ENCODE assay signal across 8 cellular contexts in the genomic region with DNA sequence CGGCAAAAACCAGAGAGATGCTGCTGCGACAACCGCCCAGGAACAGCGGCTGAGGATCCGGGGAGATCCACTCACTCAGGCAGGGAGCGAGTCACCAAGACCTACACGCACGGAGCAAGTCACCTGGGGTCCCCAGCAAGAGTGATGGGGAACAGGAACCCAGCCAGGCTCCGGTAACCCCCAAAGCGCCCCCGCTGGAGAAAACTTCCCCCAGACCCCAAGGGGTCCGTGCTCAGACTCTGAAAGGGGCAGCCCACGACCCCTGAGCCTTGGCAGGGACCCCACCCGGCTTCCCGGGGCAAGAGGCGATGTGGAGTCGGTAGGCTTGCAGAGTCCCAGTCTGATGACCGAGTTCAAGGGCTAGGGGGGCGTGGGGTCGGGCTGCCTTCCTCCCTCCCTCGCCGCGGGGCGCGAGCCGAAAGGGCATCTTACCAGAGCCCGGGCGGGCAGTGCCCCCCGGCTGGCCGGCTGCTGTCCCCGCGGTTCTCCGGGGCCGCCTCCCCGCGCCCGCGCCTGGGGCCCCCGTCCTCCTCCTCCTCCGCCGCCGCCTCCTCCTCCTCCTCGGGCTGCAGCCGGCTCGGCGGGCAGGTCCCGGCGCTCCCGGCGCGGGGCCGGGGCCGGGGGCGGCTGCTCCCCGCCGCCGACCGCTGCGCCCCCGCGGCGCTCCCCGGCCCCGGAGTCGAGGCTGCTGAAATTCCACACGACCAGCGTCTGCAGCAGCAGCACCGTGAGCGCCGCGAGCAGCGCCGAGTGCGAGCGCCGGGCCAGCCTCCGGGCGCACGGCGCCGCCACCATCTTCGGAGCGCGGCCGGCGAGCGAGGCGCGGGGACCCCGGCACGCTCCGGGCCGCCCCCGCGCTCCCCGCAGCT. TPM values are rescaled to one million over a fixed set of nuclear protein-coding genes. Genes with fewer than 3 reads are reported as not detected.
DNase-seq lines count a peak whose midpoint lies in the region; ATAC-seq, FAIRE-seq and TF ChIP-seq lines count a peak whose summit lies in the region.

No MANE protein-coding gene starts in this region.

- no peak for FAIRE-seq in K562 (lab: Jason Lieb, UNC)

- H3K4me2 ChIP-seq in K562 (ENCODE audit: insufficient read depth, low read length): no peak overlapping the region

- in situ Hi-C loops in K562 (cut with MboI): no loop called here

- H3K9me3 ChIP-seq in SJSA1 (replicated peaks) (no peaks in the 10 kb centered on the region), K562 (replicated peaks; ENCODE audit: control insufficient read depth, insufficient read depth, low read depth, low read length) (no peaks in the 10 kb centered on the region)

- H3K27me3 ChIP-seq in SJSA1 (replicated peaks) (no peaks in the 10 kb centered on the region), K562 (ENCODE audit: control insufficient read depth in 2 of 2, insufficient read depth in 2 of 2, low read length in 2 of 2) (peaks cover 41 to 67% of the 10 kb centered on the region in 2 experiments)

- no peak for TF ChIP-seq CTCF in K562 (IDR thresholded peaks at IDR 0.05 in 2 of 3, conservative IDR thresholded peaks at IDR 0.05 in 1 of 3; ENCODE audit: insufficient read depth in 2 of 3, low read depth in 1 of 3, low read length in 3 of 3)

- no peak overlapping the region for H2AFZ ChIP-seq in K562 (ENCODE audit: low read depth, low read length)

- peak; percentile 37 for DNase-seq in EH (ENCODE audit: low read depth)
- DNase-seq in SJSA1 (ENCODE audit: low read depth in 1 of 2, low spot score in 2 of 2): peak in 1 of 2 experiments; percentile 21
- DNase-seq in K562 (ENCODE audit: extremely low read depth in 1 of 4, low spot score in 3 of 4): peak in 2 of 4 experiments; percentile 37 to 50
- peak; percentile 66 for DNase-seq in left kidney (ENCODE audit: low read depth, low spot score)
- DNase-seq in stimulated activated naive CD4-positive, alpha-beta T cell (lab: John Stamatoyannopoulos, UW): peak in 4 of 6 experiments; percentile 15 to 67 (median 50)
- no peak for DNase-seq in MV-4-11 (lab: John Stamatoyannopoulos, UW)
- no peak for DNase-seq in COLO829 (ENCODE audit: low spot score)

- 16% methylated on average over 25 of the region's 96 CpGs for WGBS in K562 (ENCODE audit: insufficient coverage, low coverage, missing lambda C conversion rate)

- ATAC-seq in K562 (no peak), GM19397 (IDR thresholded peaks at IDR 0.05; ENCODE audit: unreplicated experiment) (no peak)

- CTCF ChIA-PET in K562 (lab: Yijun Ruan, JAX; ENCODE audit: low intra/inter-chr PET ratio): no interaction called here

- no peak for TF ChIP-seq RAD21 in K562 (CRISPR knock-in tag; conservative IDR thresholded peaks at IDR 0.05 in 1 of 2, IDR thresholded peaks at IDR 0.05 in 1 of 2)

- H3K36me3 ChIP-seq in SJSA1 (no peaks in the 10 kb centered on the region; the same call in 1 of the 2 replicates), K562 (ENCODE audit: control insufficient read depth, insufficient read depth, low read length) (no peaks in the 10 kb centered on the region)

- TF ChIP-seq POLR2A in K562 (conservative IDR thresholded peaks at IDR 0.05): no peak

- H4K20me1 ChIP-seq in K562 (replicated peaks; ENCODE audit: control insufficient read depth, insufficient read depth, low read length): peaks cover 16% of the 10 kb centered on the region

- BruUV-seq in K562 (replicated peaks; lab: Mats Ljungman, UMichigan): no TSS peak

- H3K79me2 ChIP-seq in K562 (ENCODE audit: control insufficient read depth, insufficient read depth, low read length): no peaks in the 10 kb centered on the region

- intact Hi-C loops in K562 (cut with micrococcal nuclease): no loop called here

- H3K4me1 ChIP-seq in SJSA1 (replicated peaks) (peaks cover 53% of the 10 kb centered on the region), K562 (replicated peaks in 1 of 2; ENCODE audit: control insufficient read depth in 2 of 2, insufficient read depth in 2 of 2, low read length in 2 of 2) (peaks cover 0 to 10% of the 10 kb centered on the region in 2 experiments; a peak in 2 of 5 replicates)

- POLR2A ChIA-PET in K562 (lab: Yijun Ruan, JAX): no interaction called here

- no peak overlapping the region for H3K27ac ChIP-seq in SJSA1
- no peak overlapping the region for H3K27ac ChIP-seq in K562 (ENCODE audit: extremely low read depth, low read depth, low read length)

- H3K4me3 ChIP-seq in SJSA1 (peak overlapping the region; percentile 68), K562 (peak overlapping the region; percentile 6; the same call in 1 of the 2 replicates)

- no peak overlapping the region; a peak in 1 of 4 replicates for H3K9ac ChIP-seq in K562 (ENCODE audit: insufficient read depth in 1 of 2, low read depth in 2 of 2, low read length in 2 of 2)

- H3K9me1 ChIP-seq in K562 (ENCODE audit: control insufficient read depth, insufficient read depth, low read length): no peaks in the 10 kb centered on the region

- no peak for TF ChIP-seq EP300 in K562 (IDR thresholded peaks at IDR 0.05; ENCODE audit: low read length)

TF ChIP-seq in K562, 482 proteins besides CTCF, POLR2A, EP300 and RAD21:
- no peak for TF ChIP-seq FOXP4 (CRISPR knock-in tag; IDR thresholded peaks at IDR 0.05; ENCODE audit: borderline replicate concordance)
- no peak for TF ChIP-seq MBD2 (IDR thresholded peaks at IDR 0.05; ENCODE audit: borderline replicate concordance, low read depth)
- no peak for TF ChIP-seq SMARCE1 (IDR thresholded peaks at IDR 0.05)
- TF ChIP-seq DEAF1 (CRISPR knock-in tag; IDR thresholded peaks at IDR 0.05): no peak
- TF ChIP-seq RBM25 (IDR thresholded peaks at IDR 0.05; ENCODE audit: low read depth, low read length, severe bottlenecking): no peak
TF ChIP-seq in K562: peak in this region for 0.

RNA-seq across cellular contexts. Expression of gene XYLT1, which starts 0.5 kb away (rescaled TPM):
- total RNA-seq in SJSA1 (2014; rRNA removed; shearing (Covaris generic)): 9.8 and 13.0 TPM in 2 replicates
- total RNA-seq in K562 (2011; cell fraction: chromatin; rRNA removed; ENCODE audit: low replicate concordance): 0.02 TPM in 1 of 2 replicates, not detected in the other
- not detected in 2 replicates for total RNA-seq in K562 (2011; cell fraction: nucleolus; rRNA removed)
- under 0.01 TPM in 1 of 2 replicates, not detected in the other for total RNA-seq in K562 (2011; cell fraction: nucleoplasm; rRNA removed)
- total RNA-seq in K562 (2014; rRNA removed) (not detected in 2 replicates), K562 (2014; rRNA removed; fragmentation: Illumina TruSeq; extraction: Trizol) (not detected in 2 replicates), K562 (2015; rRNA removed; fragmentation: Illumina TruSeq; extraction: Trizol) (not detected in 2 replicates), K562 (2021) (0.04 and 0.09 TPM in 2 replicates)
- polyA plus RNA-seq in K562 (2011; rRNA removed) (not detected in 2 replicates), K562 (2014; fragmentation: Illumina TruSeq; extraction: Trizol) (not detected in 2 replicates), K562 (2014; fragmentation: Nextera tagmentation; extraction: Ambion mirVana) (under 1 TPM; 0.03 to 0.08 TPM), K562 (2014; rRNA removed) (0.03 TPM in 1 of 2 replicates, not detected in the other)
- not detected in 2 replicates for polyA plus RNA-seq in K562 (2011; cell fraction: cytosol; rRNA removed)
- not detected in 2 replicates for polyA plus RNA-seq in K562 (2011; cell fraction: nucleus; rRNA removed)
- polyA plus RNA-seq in K562 (2012): 0.12 and 0.21 TPM in 2 replicates
- not detected in 2 replicates for polyA minus RNA-seq in K562 (2011; rRNA and poly(A)+ RNA removed)
- polyA minus RNA-seq in K562 (2011; cell fraction: cytosol; rRNA and poly(A)+ RNA removed): not detected in 2 replicates
- not detected in 2 replicates for polyA minus RNA-seq in K562 (2011; cell fraction: nucleus; rRNA and poly(A)+ RNA removed)

Comparison
In these comparisons a context has a peak if more than half of its experiments do, and no peak if none do; other contexts are left out.
1. DNase-seq: peak in EH (single experiment), left kidney (single experiment) and stimulated activated naive CD4-positive, alpha-beta T cell (4 of 6); none in MV-4-11 (single experiment) and COLO829 (single experiment).